Comparison of ENCODE assay signal across 8 cellular contexts in genomic region chr4:47914219-47914925, GRCh38. TPM values are rescaled to one million over a fixed set of nuclear protein-coding genes. Genes with fewer than 3 reads are reported as not detected.
A peak's percentile ranks its signal among the peaks of the same experiment; 100 is the strongest.
DNase-seq lines count a peak whose midpoint lies in the region; ATAC-seq lines count a peak whose summit lies in the region.

Gene NFXL1 (minus strand): TSS chr4:47914583. CDS start chr4:47914203, 380 bp downstream.

- peak; percentile 96 for ATAC-seq in GM21576 (IDR thresholded peaks at IDR 0.05; ENCODE audit: unreplicated experiment)

- H3K36me3 Mint-ChIP-seq in IgD-negative memory B cell: peaks cover 2% of the 10 kb centered on the region

- H3K4me3 Mint-ChIP-seq in IgD-negative memory B cell: peak within 1 kb of the TSS; percentile 96 to 100 (median 98)

- peaks cover 1% of the 10 kb centered on the region for H3K27me3 Mint-ChIP-seq in IgD-negative memory B cell

- peak within 1 kb of the TSS; percentile 99 for H3K4me3 ChIP-seq in mononuclear cell (ENCODE audit: low read length)

- H3K27me3 ChIP-seq in mononuclear cell (ENCODE audit: insufficient read depth, low read length): no peaks in the 10 kb centered on the region

- H3K9me3 ChIP-seq in mononuclear cell (ENCODE audit: low read depth, low read length): no peaks in the 10 kb centered on the region

- H3K27ac ChIP-seq in epithelial cell of prostate: peak within 1 kb of the TSS; percentile 76

- H3K27ac Mint-ChIP-seq in IgD-negative memory B cell: peak within 1 kb of the TSS; percentile 69 to 99 (median 90)

- peak; percentile 89 for DNase-seq in DMS153 (lab: John Stamatoyannopoulos, UW)
- DNase-seq in OCI-M1 (lab: John Stamatoyannopoulos, UW): peak; percentile 97
- DNase-seq in activated T-cell treated with anti-CD3 and anti-CD28 coated beads for 24 hours (ENCODE audit: low read depth): peak; percentile 95
- peak; percentile 82 for DNase-seq in epithelial cell of prostate (ENCODE audit: low read depth, low spot score)
- peak; percentile 94 to 95 for DNase-seq in stimulated activated CD8-positive, alpha-beta memory T cell treated with anti-CD3 and anti-CD28 coated beads, Interleukin-2, amount 100 ng/mL, for 48 hours (ENCODE audit: low read depth in 2 of 2)

- H3K4me1 Mint-ChIP-seq in IgD-negative memory B cell: peaks cover 22 to 31% (median 23%) of the 10 kb centered on the region in 3 donors

- H3K4me1 ChIP-seq in mononuclear cell (ENCODE audit: insufficient read depth, low read length): peaks cover 21% of the 10 kb centered on the region

- H3K9me3 Mint-ChIP-seq in IgD-negative memory B cell: peaks cover 0 to 2% (median 0%) of the 10 kb centered on the region in 3 donors

RNA-seq across cellular contexts. Expression of gene NFXL1, which starts in this region (rescaled TPM):
- 8.4 TPM for polyA plus RNA-seq in IgD-negative memory B cell
- total RNA-seq in mononuclear cell: 6.8 TPM

Comparison
In these comparisons a context has a peak if more than half of its experiments do, and no peak if none do; other contexts are left out.
1. Peak in every context shown above with its lines: DNase-seq, ATAC-seq, H3K4me3 ChIP-seq and H3K27ac ChIP-seq.